In the genomic region with DNA sequence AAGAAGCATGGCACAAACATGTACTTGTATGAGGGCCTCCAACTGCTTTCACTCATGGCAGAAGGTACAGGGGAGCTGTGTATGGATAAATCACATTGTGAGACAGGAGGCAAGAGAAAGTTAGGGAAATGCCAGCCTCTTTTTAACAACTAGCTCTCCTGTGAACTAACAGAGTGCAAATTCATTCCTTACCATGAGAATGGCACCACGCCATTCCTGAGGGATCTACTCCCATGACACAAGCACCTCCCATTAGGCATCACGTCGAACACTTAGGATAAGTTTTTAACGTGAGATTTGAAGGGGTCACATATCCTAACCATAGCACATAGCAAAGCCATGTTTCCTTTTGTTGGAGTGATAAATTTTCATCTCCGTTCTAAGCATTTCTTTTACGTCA, we compare ENCODE assay signal across 7 cellular contexts.
"Had no signal": no experiment of that assay in that cellular context is flagged by ENCODE, and none has a peak within 500 bp of the region (broad histone marks: within the 10 kb centered on the region; RNA-seq: fewer than 3 reads in every experiment).

No MANE protein-coding gene starts in this region.

- DNase-seq: GM23248, H7, HCEC 1CT, IMR-90, KG1 had no signal

- H2AFZ ChIP-seq: GM23248 had no signal

- ATAC-seq: K562 had no signal

- H3K27ac ChIP-seq: GM23248 had no signal

- H3K9ac ChIP-seq: GM23248 had no signal

- FAIRE-seq: HTR-8/SVneo, K562 had no signal

- H3K4me3 ChIP-seq: GM23248, K562 had no signal
